2 cellular contexts compared by ENCODE assay signal in genomic region chr5:72503888-72504491, GRCh38.
A peak's percentile ranks its signal among the peaks of the same experiment; 100 is the strongest.
TF ChIP-seq lines count a peak whose summit lies in the region.

No MANE protein-coding gene starts in this region.

TF ChIP-seq in K562, 482 proteins besides CTCF, POLR2A, EP300 and RAD21 (continues in another document):
- TF ChIP-seq SRF (CRISPR knock-in tag; IDR thresholded peaks at IDR 0.05), result no peak
- TF ChIP-seq GABPA (tag; conservative IDR thresholded peaks at IDR 0.05; ENCODE audit: low read depth), result no peak
- TF ChIP-seq TSC22D4 (tag; IDR thresholded peaks at IDR 0.05), result no peak
- no peak for TF ChIP-seq NCOA4 (IDR thresholded peaks at IDR 0.05; ENCODE audit: partially characterized antibody)
- TF ChIP-seq NFRKB (IDR thresholded peaks at IDR 0.05; ENCODE audit: low read depth), result no peak
- TF ChIP-seq TEAD1 (CRISPR knock-in tag; IDR thresholded peaks at IDR 0.05), result no peak
- peak; percentile 46; the same call in 1 of the 2 replicates for TF ChIP-seq FOSL1 (tag; conservative IDR thresholded peaks at IDR 0.05)
- TF ChIP-seq LCOR (CRISPR knock-in tag; IDR thresholded peaks at IDR 0.05), result no peak
- TF ChIP-seq TAF1 (IDR thresholded peaks at IDR 0.05; ENCODE audit: control insufficient read depth, extremely low read depth, insufficient read depth, low read length, severe bottlenecking), result no peak
- no peak for TF ChIP-seq U2AF2 (optimal IDR thresholded peaks at IDR 0.05; ENCODE audit: low read depth, low read length)
- no peak for TF ChIP-seq HMG20B (CRISPR knock-in tag; IDR thresholded peaks at IDR 0.05)
- TF ChIP-seq MYC (IDR thresholded peaks at IDR 0.05; ENCODE audit: low read depth, low read length), result no peak
- no peak for TF ChIP-seq MYC (CRISPR knock-in tag; IDR thresholded peaks at IDR 0.05; ENCODE audit: borderline replicate concordance, low read depth)
- TF ChIP-seq NCOA2 (IDR thresholded peaks at IDR 0.05; ENCODE audit: partially characterized antibody in 2 of 2), result no peak
- TF ChIP-seq ZNF766 (CRISPR knock-in tag; conservative IDR thresholded peaks at IDR 0.05), result 0 out of 2 replicates have a peak, but pooled peaks have one; percentile 61
- no peak for TF ChIP-seq GATA2 (CRISPR knock-in tag; IDR thresholded peaks at IDR 0.05)
- no peak for TF ChIP-seq TFAM (CRISPR knock-in tag; conservative IDR thresholded peaks at IDR 0.05)
- no peak for TF ChIP-seq KDM5B (IDR thresholded peaks at IDR 0.05; ENCODE audit: insufficient replicate concordance, low read depth, low read length)
- no peak for TF ChIP-seq ZSCAN32 (CRISPR knock-in tag; IDR thresholded peaks at IDR 0.05)
- no peak for TF ChIP-seq FOXK2 (conservative IDR thresholded peaks at IDR 0.05 in 1 of 2, IDR thresholded peaks at IDR 0.05 in 1 of 2; ENCODE audit: low read depth in 2 of 2)
- no peak for TF ChIP-seq WHSC1 (IDR thresholded peaks at IDR 0.05; ENCODE audit: low read length)
- TF ChIP-seq, protein P1, sequence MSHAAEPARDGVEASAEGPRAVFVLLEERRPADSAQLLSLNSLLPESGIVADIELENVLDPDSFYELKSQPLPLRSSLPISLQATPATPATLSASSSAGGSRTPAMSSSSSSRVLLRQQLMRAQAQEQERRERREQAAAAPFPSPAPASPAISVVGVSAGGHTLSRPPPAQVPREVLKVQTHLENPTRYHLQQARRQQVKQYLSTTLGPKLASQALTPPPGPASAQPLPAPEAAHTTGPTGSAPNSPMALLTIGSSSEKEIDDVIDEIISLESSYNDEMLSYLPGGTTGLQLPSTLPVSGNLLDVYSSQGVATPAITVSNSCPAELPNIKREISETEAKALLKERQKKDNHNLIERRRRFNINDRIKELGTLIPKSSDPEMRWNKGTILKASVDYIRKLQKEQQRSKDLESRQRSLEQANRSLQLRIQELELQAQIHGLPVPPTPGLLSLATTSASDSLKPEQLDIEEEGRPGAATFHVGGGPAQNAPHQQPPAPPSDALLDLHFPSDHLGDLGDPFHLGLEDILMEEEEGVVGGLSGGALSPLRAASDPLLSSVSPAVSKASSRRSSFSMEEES (CRISPR knock-in tag; IDR thresholded peaks at IDR 0.05), result no peak
- TF ChIP-seq, protein P2, sequence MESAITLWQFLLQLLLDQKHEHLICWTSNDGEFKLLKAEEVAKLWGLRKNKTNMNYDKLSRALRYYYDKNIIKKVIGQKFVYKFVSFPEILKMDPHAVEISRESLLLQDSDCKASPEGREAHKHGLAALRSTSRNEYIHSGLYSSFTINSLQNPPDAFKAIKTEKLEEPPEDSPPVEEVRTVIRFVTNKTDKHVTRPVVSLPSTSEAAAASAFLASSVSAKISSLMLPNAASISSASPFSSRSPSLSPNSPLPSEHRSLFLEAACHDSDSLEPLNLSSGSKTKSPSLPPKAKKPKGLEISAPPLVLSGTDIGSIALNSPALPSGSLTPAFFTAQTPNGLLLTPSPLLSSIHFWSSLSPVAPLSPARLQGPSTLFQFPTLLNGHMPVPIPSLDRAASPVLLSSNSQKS (CRISPR knock-in tag; IDR thresholded peaks at IDR 0.05), result no peak
- TF ChIP-seq ARNT (IDR thresholded peaks at IDR 0.05), result no peak
- TF ChIP-seq RBM22 (IDR thresholded peaks at IDR 0.05; ENCODE audit: low read depth, low read length, poor library complexity, severe bottlenecking), result no peak
- TF ChIP-seq NFXL1 (CRISPR knock-in tag; IDR thresholded peaks at IDR 0.05), result no peak
- TF ChIP-seq, protein P3, sequence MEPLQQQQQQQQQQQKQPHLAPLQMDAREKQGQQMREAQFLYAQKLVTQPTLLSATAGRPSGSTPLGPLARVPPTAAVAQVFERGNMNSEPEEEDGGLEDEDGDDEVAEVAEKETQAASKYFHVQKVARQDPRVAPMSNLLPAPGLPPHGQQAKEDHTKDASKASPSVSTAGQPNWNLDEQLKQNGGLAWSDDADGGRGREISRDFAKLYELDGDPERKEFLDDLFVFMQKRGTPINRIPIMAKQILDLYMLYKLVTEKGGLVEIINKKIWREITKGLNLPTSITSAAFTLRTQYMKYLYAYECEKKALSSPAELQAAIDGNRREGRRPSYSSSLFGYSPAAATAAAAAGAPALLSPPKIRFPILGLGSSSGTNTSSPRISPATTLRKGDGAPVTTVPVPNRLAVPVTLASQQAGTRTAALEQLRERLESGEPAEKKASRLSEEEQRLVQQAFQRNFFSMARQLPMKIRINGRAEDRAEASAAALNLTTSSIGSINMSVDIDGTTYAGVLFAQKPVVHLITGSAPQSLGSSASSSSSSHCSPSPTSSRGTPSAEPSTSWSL (CRISPR knock-in tag; IDR thresholded peaks at IDR 0.05; ENCODE audit: borderline replicate concordance), result no peak
- TF ChIP-seq ZNF165 (CRISPR knock-in tag; IDR thresholded peaks at IDR 0.05; ENCODE audit: borderline replicate concordance), result no peak
- no peak for TF ChIP-seq KDM1A (IDR thresholded peaks at IDR 0.05)
- no peak for TF ChIP-seq IRF2 (CRISPR knock-in tag; IDR thresholded peaks at IDR 0.05)
- TF ChIP-seq SMAD2 (IDR thresholded peaks at IDR 0.05; ENCODE audit: low read depth, low read length), result no peak
- peak; percentile 90 for TF ChIP-seq MAFF (IDR thresholded peaks at IDR 0.05; ENCODE audit: low read length)
- TF ChIP-seq PHB2 (IDR thresholded peaks at IDR 0.05; ENCODE audit: low read depth), result no peak
- no peak for TF ChIP-seq RCOR1 (IDR thresholded peaks at IDR 0.05; ENCODE audit: borderline replicate concordance in 1 of 2, low read depth in 2 of 2, low read length in 2 of 2)
- TF ChIP-seq KAT8 (IDR thresholded peaks at IDR 0.05; ENCODE audit: low read depth), result no peak
- TF ChIP-seq MTA3 (IDR thresholded peaks at IDR 0.05; ENCODE audit: borderline replicate concordance), result no peak
- no peak for TF ChIP-seq CBFB (CRISPR knock-in tag; IDR thresholded peaks at IDR 0.05)
- TF ChIP-seq, protein P4, sequence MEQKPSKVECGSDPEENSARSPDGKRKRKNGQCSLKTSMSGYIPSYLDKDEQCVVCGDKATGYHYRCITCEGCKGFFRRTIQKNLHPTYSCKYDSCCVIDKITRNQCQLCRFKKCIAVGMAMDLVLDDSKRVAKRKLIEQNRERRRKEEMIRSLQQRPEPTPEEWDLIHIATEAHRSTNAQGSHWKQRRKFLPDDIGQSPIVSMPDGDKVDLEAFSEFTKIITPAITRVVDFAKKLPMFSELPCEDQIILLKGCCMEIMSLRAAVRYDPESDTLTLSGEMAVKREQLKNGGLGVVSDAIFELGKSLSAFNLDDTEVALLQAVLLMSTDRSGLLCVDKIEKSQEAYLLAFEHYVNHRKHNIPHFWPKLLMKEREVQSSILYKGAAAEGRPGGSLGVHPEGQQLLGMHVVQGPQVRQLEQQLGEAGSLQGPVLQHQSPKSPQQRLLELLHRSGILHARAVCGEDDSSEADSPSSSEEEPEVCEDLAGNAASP (IDR thresholded peaks at IDR 0.05), result no peak

TF ChIP-seq in HepG2, 621 proteins besides CTCF, POLR2A, EP300 and RAD21:
- TF ChIP-seq ZNF354B (CRISPR knock-in tag; IDR thresholded peaks at IDR 0.05) (no peak), ZNF503 (CRISPR knock-in tag; IDR thresholded peaks at IDR 0.05) (no peak), ZNF501 (CRISPR knock-in tag; IDR thresholded peaks at IDR 0.05) (no peak), NFE2L2 (IDR thresholded peaks at IDR 0.05; ENCODE audit: low read length) (peak; percentile 45; the same call in 1 of the 2 replicates), ZNF44 (CRISPR knock-in tag; IDR thresholded peaks at IDR 0.05) (no peak), SSRP1 (CRISPR knock-in tag; IDR thresholded peaks at IDR 0.05) (no peak), ZFP36L1 (CRISPR knock-in tag; IDR thresholded peaks at IDR 0.05) (no peak)
